24 cellular contexts compared by ENCODE assay signal in genomic region chrX:112644713-112645112, GRCh38. TPM values are rescaled to one million over a fixed set of nuclear protein-coding genes. Genes with fewer than 3 reads are reported as not detected.
"Had no signal": no experiment of that assay in that cellular context is flagged by ENCODE, and none has a peak within 500 bp of the region (broad histone marks: within the 10 kb centered on the region; RNA-seq: fewer than 3 reads in every experiment).

No MANE protein-coding gene starts in this region.

- H3K4me3 ChIP-seq: lower lobe of right lung, suprapubic skin, tibial artery, upper lobe of right lung had no signal

- H3K27me3 ChIP-seq: suprapubic skin, tibial artery, upper lobe of right lung had no signal

- H3K27ac ChIP-seq: epithelial cell of prostate, lower lobe of right lung, suprapubic skin, tibial artery, upper lobe of right lung, WERI-Rb-1 had no signal

- H3K27me3 Mint-ChIP-seq: T-helper 17 cell had no signal

- H3K9me3 ChIP-seq: lower lobe of right lung, suprapubic skin, upper lobe of right lung had no signal

- ATAC-seq: activated CD4-positive, CD25-positive, alpha-beta regulatory T cell treated with anti-CD3 and anti-CD28 coated beads, Interleukin-2, amount 50 U/mL, for 24 hours; left lobe of liver; lower lobe of right lung; natural killer cell; right cardiac atrium; T-helper 17 cell; upper lobe of right lung had no signal

- H3K27ac Mint-ChIP-seq: activated T-helper 1 cell treated with anti-CD3 and anti-CD28 coated beads, Interleukin-12 subunit alpha, Interleukin-12 subunit beta, Interleukin-2, Interleukin-4 antibody, amounts not matched to agents 30 ng/mL and 10 ng/mL and 1 ng/mL, durations not matched to agents 14 hours and 24 hours and 36 hours; natural killer cell; T-helper 17 cell had no signal

- H3K4me1 ChIP-seq: lower lobe of right lung, suprapubic skin, tibial artery, upper lobe of right lung had no signal

- DNase-seq: activated CD4-positive, alpha-beta T cell treated with anti-CD3 and anti-CD28 coated beads, Interleukin-2, amount 50 U/mL, for 1 hour; activated CD8-positive, alpha-beta memory T cell treated with anti-CD3 and anti-CD28 coated beads for 24 hours; activated effector memory CD4-positive, alpha-beta T cell treated with anti-CD3 and anti-CD28 coated beads, Interleukin-2, amount 50 U/mL, for 16 hours; activated naive CD4-positive, alpha-beta T cell treated with anti-CD3 and anti-CD28 coated beads, Interleukin-2, amount 50 U/mL, for 16 hours; effector CD8-positive, alpha-beta T cell; kidney glomerular epithelial cell; lower lobe of right lung; mesenchymal stem cell; natural killer cell; right cardiac atrium; stimulated activated CD4-positive, alpha-beta T cell treated with anti-CD3 and anti-CD28 coated beads, Interleukin-12 subunit alpha, Interleukin-12 subunit beta, amount 100 ng/mL, for 4 hours; stimulated activated CD4-positive, alpha-beta T cell treated with anti-CD3 and anti-CD28 coated beads, Interleukin-4, amount 100 ng/mL, for 1 hour; T-helper 17 cell; T1000; tibial artery; upper lobe of right lung; WERI-Rb-1 had no signal

- H3K36me3 ChIP-seq: lower lobe of right lung, suprapubic skin, tibial artery, upper lobe of right lung, WERI-Rb-1 had no signal

- H3K4me1 Mint-ChIP-seq: natural killer cell had no signal

- H3K4me3 Mint-ChIP-seq: activated T-helper 1 cell treated with anti-CD3 and anti-CD28 coated beads, Interleukin-12 subunit alpha, Interleukin-12 subunit beta, Interleukin-2, Interleukin-4 antibody, amounts not matched to agents 30 ng/mL and 10 ng/mL and 1 ng/mL, durations not matched to agents 14 hours and 24 hours and 36 hours; natural killer cell; T-helper 17 cell had no signal

- H3K36me3 Mint-ChIP-seq: natural killer cell had no signal

RNA-seq across cellular contexts. Expression of gene LHFPL1, which starts 35.0 kb away (rescaled TPM):
- total RNA-seq: activated T-helper 1 cell treated with anti-CD3 and anti-CD28 coated beads, Interleukin-12 subunit alpha, Interleukin-12 subunit beta, Interleukin-2, Interleukin-4 antibody, amounts not matched to agents 30 ng/mL and 10 ng/mL and 1 ng/mL, durations not matched to agents 14 hours and 24 hours and 36 hours; bronchial epithelial cell; left lobe of liver; omental fat pad; suprapubic skin; upper lobe of right lung had no signal
